7 cellular contexts compared by ENCODE assay signal in the genomic region with DNA sequence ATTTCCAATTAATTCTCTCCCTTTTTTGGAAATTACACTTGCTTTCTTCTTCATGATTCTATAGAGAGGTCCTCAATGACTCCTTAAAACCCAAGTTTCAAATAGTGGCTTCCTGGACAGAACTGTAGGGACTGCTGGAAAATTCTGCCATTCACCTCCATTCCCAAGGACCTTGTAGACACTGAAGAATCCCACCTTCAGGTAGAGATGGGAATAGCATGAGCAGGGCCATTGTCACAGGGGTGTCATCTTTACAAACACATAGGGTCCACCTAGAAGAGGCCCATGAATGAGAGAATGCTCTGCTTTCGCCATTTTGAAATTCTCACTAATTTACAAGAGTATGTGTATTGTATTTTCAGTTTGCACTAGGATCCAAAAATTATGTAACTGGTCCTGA.
"Had no signal": no experiment of that assay in that cellular context is flagged by ENCODE, and none has a peak within 500 bp of the region (broad histone marks: within the 10 kb centered on the region; RNA-seq: fewer than 3 reads in every experiment).

No MANE protein-coding gene starts in this region.

- H3K36me3 Mint-ChIP-seq: IgD-negative memory B cell had no signal

- H3K27ac ChIP-seq: HL-60, KMS-11 had no signal

- H3K27me3 Mint-ChIP-seq: IgD-negative memory B cell had no signal

- H3K4me1 Mint-ChIP-seq: IgD-negative memory B cell had no signal

- DNase-seq: GOT3, H7, HCEC 1CT, KBM-7 had no signal

- H3K27ac Mint-ChIP-seq: IgD-negative memory B cell had no signal

- H3K4me3 Mint-ChIP-seq: IgD-negative memory B cell had no signal

- H3K9ac ChIP-seq: KMS-11 had no signal
